23 cellular contexts compared by ENCODE assay signal in the genomic region with DNA sequence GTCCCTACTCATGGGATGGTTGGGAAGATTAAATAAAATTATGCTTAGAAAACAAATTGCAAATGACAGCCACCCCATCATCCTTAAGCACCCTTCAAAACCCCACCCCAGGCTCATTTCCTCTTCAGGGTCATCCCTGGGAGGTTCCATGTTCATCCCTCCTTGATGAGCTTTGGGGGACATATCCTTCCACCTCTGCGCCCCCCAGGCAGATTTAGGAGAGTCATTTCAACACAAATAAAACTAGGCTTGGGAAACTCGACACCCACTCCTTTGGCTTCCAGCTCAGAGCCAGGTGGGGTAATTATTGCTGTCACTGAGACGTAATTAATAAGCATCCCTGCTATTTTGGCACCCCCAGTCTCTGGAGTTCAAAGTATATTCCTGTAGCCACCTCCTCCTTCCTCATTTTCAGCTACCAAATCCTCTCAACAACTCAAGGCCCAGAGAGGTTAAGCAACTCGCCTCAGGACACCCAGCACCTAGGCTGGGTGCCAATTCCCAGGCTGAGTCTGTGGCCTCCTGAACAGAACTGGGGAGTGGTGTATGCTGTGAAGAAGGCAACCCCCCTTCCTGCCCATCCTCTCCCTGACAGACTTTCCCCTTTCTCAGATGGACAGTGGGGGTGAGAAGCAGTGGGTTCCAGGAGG. TPM values are rescaled to one million over a fixed set of nuclear protein-coding genes. Genes with fewer than 3 reads are reported as not detected.
A peak's percentile ranks its signal among the peaks of the same experiment; 100 is the strongest.
DNase-seq lines count a peak whose midpoint lies in the region; ATAC-seq and TF ChIP-seq lines count a peak whose summit lies in the region.
"Had no signal": no experiment of that assay in that cellular context is flagged by ENCODE, and none has a peak within 500 bp of the region (broad histone marks: within the 10 kb centered on the region; RNA-seq: fewer than 3 reads in every experiment).

No MANE protein-coding gene starts in this region.

- peaks cover 39% of the 10 kb centered on the region for H3K4me1 Mint-ChIP-seq in progenitor cell of endocrine pancreas (ENCODE audit: low read depth)

- peak overlapping the region; percentile 93 for H3K27ac Mint-ChIP-seq in progenitor cell of endocrine pancreas
- H3K27ac Mint-ChIP-seq: activated naive CD8-positive, alpha-beta T cell treated with anti-CD3 and anti-CD28 coated beads, Interleukin-2, amount 50 U/mL, for 24 hours; dendritic cell treated with granulocyte-macrophage colony-stimulating factor and Interleukin-4, amounts not matched to agents 40 ng/mL and 50 ng/mL, for 4 days had no signal

- H3K9me3 Mint-ChIP-seq in progenitor cell of endocrine pancreas (ENCODE audit: low read depth): no peaks in the 10 kb centered on the region
- H3K9me3 Mint-ChIP-seq: activated naive CD8-positive, alpha-beta T cell treated with anti-CD3 and anti-CD28 coated beads, Interleukin-2, amount 50 U/mL, for 24 hours; dendritic cell treated with granulocyte-macrophage colony-stimulating factor and Interleukin-4, amounts not matched to agents 40 ng/mL and 50 ng/mL, for 4 days had no signal

- peak overlapping the region; percentile 37 for H3K4me3 Mint-ChIP-seq in progenitor cell of endocrine pancreas (ENCODE audit: low read depth)
- H3K4me3 Mint-ChIP-seq: activated naive CD8-positive, alpha-beta T cell treated with anti-CD3 and anti-CD28 coated beads, Interleukin-2, amount 50 U/mL, for 24 hours; dendritic cell treated with granulocyte-macrophage colony-stimulating factor and Interleukin-4, amounts not matched to agents 40 ng/mL and 50 ng/mL, for 4 days had no signal

- peak overlapping the region; percentile 90 for H3K27ac ChIP-seq in epithelial cell of prostate
- H3K27ac ChIP-seq: gastroesophageal sphincter had no signal

- DNase-seq in DMS 273 treated with DMSO at 0.1 percent for 48 hours (lab: John Stamatoyannopoulos, UW): peak; percentile 57
- peak; percentile 96 for DNase-seq in NCI-H2171 treated with DMSO at 0.1 percent for 48 hours (lab: John Stamatoyannopoulos, UW)
- DNase-seq in epithelial cell of prostate (ENCODE audit: low read depth, low spot score): no peak
- DNase-seq in progenitor cell of endocrine pancreas (ENCODE audit: low spot score, unreplicated experiment): no peak
- no peak for DNase-seq in islet precursor cell
- DNase-seq: activated CD4-positive, CD25-positive, alpha-beta regulatory T cell; activated naive CD8-positive, alpha-beta T cell treated with anti-CD3 and anti-CD28 coated beads, Interleukin-2, amount 50 U/mL, for 24 hours; EL; GOT3; Kasumi-1; midbrain; NCI-H1105 treated with DMSO at 0.1 percent for 48 hours; NCI-H774; retina; T-helper 9 cell had no signal

- H3K36me3 Mint-ChIP-seq in progenitor cell of endocrine pancreas (ENCODE audit: insufficient read depth): no peaks in the 10 kb centered on the region

- H3K27me3 Mint-ChIP-seq in progenitor cell of endocrine pancreas: peaks cover 6% of the 10 kb centered on the region

- ATAC-seq in GM19395 (IDR thresholded peaks at IDR 0.05; ENCODE audit: unreplicated experiment) (no peak), GM21390 (IDR thresholded peaks at IDR 0.05; ENCODE audit: unreplicated experiment) (no peak), GM21619 (IDR thresholded peaks at IDR 0.05; ENCODE audit: unreplicated experiment) (no peak)
- ATAC-seq: activated naive CD8-positive, alpha-beta T cell treated with anti-CD3 and anti-CD28 coated beads, Interleukin-2, amount 50 U/mL, for 24 hours; gastroesophageal sphincter; SK-N-SH treated with all-trans-retinoic acid at 6 μM for 48 hours had no signal

- no peak for TF ChIP-seq CTCF in progenitor cell of endocrine pancreas (IDR thresholded peaks at IDR 0.05; ENCODE audit: unreplicated experiment)

RNA-seq across cellular contexts. Expression of a gene that starts 0.6 kb away (rescaled TPM):
- 13.8 and 19.3 TPM in 2 replicates for total RNA-seq in progenitor cell of endocrine pancreas

RNA-seq across cellular contexts. Expression of a gene that starts 19.2 kb away (rescaled TPM):
- total RNA-seq in progenitor cell of endocrine pancreas: not detected in 2 replicates
- total RNA-seq: epithelial cell of proximal tubule had no signal

RNA-seq across cellular contexts. Expression of a gene that starts 35.6 kb away (rescaled TPM):
- total RNA-seq in progenitor cell of endocrine pancreas: 0.89 and 1.8 TPM in 2 replicates
- total RNA-seq: epithelial cell of proximal tubule had no signal

RNA-seq across cellular contexts. Expression of a gene that starts 46.9 kb away (rescaled TPM):
- 47.8 and 48.9 TPM in 2 replicates for total RNA-seq in progenitor cell of endocrine pancreas

RNA-seq across cellular contexts. Expression of a gene that starts 57.3 kb away (rescaled TPM):
- total RNA-seq in progenitor cell of endocrine pancreas: 80.2 and 87.8 TPM in 2 replicates
- total RNA-seq: epithelial cell of proximal tubule, gastroesophageal sphincter, ureter had no signal

Comparison
In these comparisons a context has a peak if more than half of its experiments do, and no peak if none do; other contexts are left out.
1. DNase-seq: peak in DMS 273 treated with DMSO at 0.1 percent for 48 hours (single experiment) and NCI-H2171 treated with DMSO at 0.1 percent for 48 hours (single experiment); none in epithelial cell of prostate (single experiment), progenitor cell of endocrine pancreas (single experiment) and islet precursor cell (single experiment).